Comparison of ENCODE assay signal across 9 cellular contexts in genomic region chr7:73828107-73828803, GRCh38. TPM values are rescaled to one million over a fixed set of nuclear protein-coding genes. Genes with fewer than 3 reads are reported as not detected.
DNase-seq lines count a peak whose midpoint lies in the region; ATAC-seq, FAIRE-seq and TF ChIP-seq lines count a peak whose summit lies in the region.
"Had no signal": no experiment of that assay in that cellular context is flagged by ENCODE, and none has a peak within 500 bp of the region (broad histone marks: within the 10 kb centered on the region; RNA-seq: fewer than 3 reads in every experiment).

No MANE protein-coding gene starts in this region.

- H3K36me3 ChIP-seq in hepatocyte (replicated peaks; ENCODE audit: insufficient read depth, low read depth) = no peaks in the 10 kb centered on the region
- H3K36me3 ChIP-seq: uterus had no signal

- H3K27me3 ChIP-seq in hepatocyte = no peaks in the 10 kb centered on the region
- H3K27me3 ChIP-seq: uterus had no signal

- peaks cover 39% of the 10 kb centered on the region for H3K4me1 ChIP-seq in hepatocyte (ENCODE audit: insufficient read depth)

- WGBS in hepatocyte (ENCODE audit: low lambda C conversion rate, missing lambda C conversion rate) = 63% methylated on average over 12 of the region's 14 CpGs

- TF ChIP-seq CTCF in GM10266 (IDR thresholded peaks at IDR 0.05; ENCODE audit: control insufficient read depth, insufficient read depth, low read depth, missing control alignments) = no peak
- no peak for TF ChIP-seq CTCF in VCaP (conservative IDR thresholded peaks at IDR 0.05)
- TF ChIP-seq CTCF in hepatocyte (IDR thresholded peaks at IDR 0.05; ENCODE audit: poor library complexity) = no peak

- H3K9me3 ChIP-seq in hepatocyte (ENCODE audit: low read depth) = no peaks in the 10 kb centered on the region
- H3K9me3 ChIP-seq: uterus had no signal

- peak overlapping the region; percentile 70 for H3K4me2 ChIP-seq in hepatocyte

- peak; percentile 23 for DNase-seq in GM10266 (ENCODE audit: extremely low spot score)
- peak; percentile 92 for DNase-seq in NCI-H187 treated with DMSO at 0.1 percent for 48 hours (lab: John Stamatoyannopoulos, UW)
- DNase-seq in hepatocyte (ENCODE audit: low spot score) = peak; percentile 89
- DNase-seq in urothelium cell line (ENCODE audit: low spot score) = peak; percentile 80
- DNase-seq in DMS114 treated with DMSO at 0.1 percent for 48 hours (lab: John Stamatoyannopoulos, UW; ENCODE audit: unreplicated experiment) = no peak
- DNase-seq in activated naive CD4-positive, alpha-beta T cell treated with Interleukin-2 at 50 U/mL for 16 hours = no peak

- ATAC-seq in HG02623 (IDR thresholded peaks at IDR 0.05; ENCODE audit: unreplicated experiment) = no peak

- peak overlapping the region; percentile 100 for H3K27ac ChIP-seq in VCaP
- peak overlapping the region; percentile 99 for H3K27ac ChIP-seq in hepatocyte

- H4K20me1 ChIP-seq in hepatocyte (ENCODE audit: insufficient read depth, poor library complexity, severe bottlenecking) = no peaks in the 10 kb centered on the region

- H3K79me2 ChIP-seq in hepatocyte = peaks cover 18% of the 10 kb centered on the region

- no peak overlapping the region for H2AFZ ChIP-seq in hepatocyte

- peak; percentile 50 for FAIRE-seq in urothelium cell line (lab: Jason Lieb, UNC)

- no peaks in the 10 kb centered on the region for H3K9me2 ChIP-seq in hepatocyte (replicated peaks; ENCODE audit: insufficient read depth)

- no peak overlapping the region for H3K4me3 ChIP-seq in hepatocyte
- H3K4me3 ChIP-seq: uterus had no signal

RNA-seq across cellular contexts. Expression of gene CLDN4, which starts 2.5 kb away (rescaled TPM):
- 532 and 570 TPM in 2 replicates for total RNA-seq in hepatocyte
- 880 and 909 TPM in 2 replicates for polyA plus RNA-seq in hepatocyte

RNA-seq across cellular contexts. Expression of gene METTL27, which starts 14.1 kb away (rescaled TPM):
- 1.6 and 2.6 TPM in 2 replicates for total RNA-seq in hepatocyte
- 6.5 and 11.4 TPM in 2 replicates for polyA plus RNA-seq in hepatocyte

RNA-seq across cellular contexts. Expression of gene TMEM270, which starts 32.7 kb away (rescaled TPM):
- total RNA-seq in hepatocyte = 1.1 TPM in 1 of 2 replicates, not detected in the other
- 0.30 and 0.47 TPM in 2 replicates for polyA plus RNA-seq in hepatocyte

RNA-seq across cellular contexts. Expression of gene CLDN3, which starts 58.2 kb away (rescaled TPM):
- 53.7 and 60.7 TPM in 2 replicates for total RNA-seq in hepatocyte
- polyA plus RNA-seq in hepatocyte = 125 and 142 TPM in 2 replicates

Comparison
In these comparisons a context has a peak if more than half of its experiments do, and no peak if none do; other contexts are left out.
1. DNase-seq: peak in GM10266 (single experiment), NCI-H187 treated with DMSO at 0.1 percent for 48 hours (single experiment), hepatocyte (single experiment) and urothelium cell line (single experiment); none in DMS114 treated with DMSO at 0.1 percent for 48 hours (single experiment) and activated naive CD4-positive, alpha-beta T cell treated with Interleukin-2 at 50 U/mL for 16 hours (single experiment).